Comparison of ENCODE assay signal across 10 cellular contexts in the genomic region with DNA sequence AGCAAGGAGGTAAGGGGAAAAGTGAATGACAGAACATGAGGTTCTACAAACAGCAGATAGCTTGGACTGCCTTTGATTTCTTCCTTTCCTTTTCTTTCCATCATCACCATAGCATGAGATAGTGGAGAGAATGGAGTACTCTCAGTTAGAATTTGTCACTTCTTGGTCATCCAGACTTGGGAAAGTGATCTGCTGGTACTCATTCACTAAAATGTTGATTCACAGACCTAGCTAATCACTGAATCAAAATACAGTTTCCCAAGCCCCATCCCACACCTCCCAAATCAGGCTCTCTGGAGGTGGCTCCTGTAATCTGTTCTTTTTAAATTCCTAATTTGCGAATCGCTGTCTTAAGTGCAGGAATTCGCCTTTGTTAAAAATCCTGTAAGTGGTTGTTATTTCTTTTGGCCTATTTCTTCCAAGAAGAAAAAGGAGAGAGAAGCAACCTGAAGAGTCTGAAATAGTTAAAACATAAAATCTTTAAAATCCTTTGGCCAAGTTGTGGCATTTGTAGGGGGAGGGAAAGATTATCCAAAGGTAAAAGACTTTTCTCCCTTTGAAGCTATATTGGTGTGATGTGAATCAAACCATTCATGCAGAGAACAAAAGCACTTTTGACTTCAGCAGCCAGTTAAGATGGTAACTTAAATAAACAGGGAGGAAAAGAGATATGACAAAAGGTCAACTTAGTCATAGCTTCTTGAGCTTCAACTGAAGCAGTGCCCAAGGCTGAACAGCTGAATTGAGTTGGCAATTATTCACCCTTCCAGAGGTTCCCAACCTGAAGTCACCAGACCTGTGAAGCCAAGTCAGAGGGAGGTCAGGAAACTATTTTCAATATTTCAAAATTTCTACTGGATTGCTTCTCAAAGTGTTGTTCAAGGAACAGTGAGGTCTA.
DNase-seq lines count a peak whose midpoint lies in the region; ATAC-seq, FAIRE-seq and TF ChIP-seq lines count a peak whose summit lies in the region.
"Had no signal": no experiment of that assay in that cellular context is flagged by ENCODE, and none has a peak within 500 bp of the region (broad histone marks: within the 10 kb centered on the region; RNA-seq: fewer than 3 reads in every experiment).

No MANE protein-coding gene starts in this region.

- CTCF ChIA-PET in activated CD8-positive, alpha-beta T cell treated with anti-CD3 and anti-CD28 coated beads, Interleukin-2, amount 10 ng/mL, durations not matched to agents 7 days and 5 days (lab: Charles Lee), result interaction anchor here (0.8 to 1.2 kb wide), 3 partner anchors 16 to 341 kb away, joined by 3 to 4 read pairs (median 3); a partner anchor contains a TSS

- H3K36me3 ChIP-seq in keratinocyte (ENCODE audit: control insufficient read depth in 2 of 2, extremely low read depth in 1 of 2, insufficient read depth in 2 of 2, low read length in 2 of 2), result peaks cover 0 to 2% of the 10 kb centered on the region in 2 experiments

- peak; percentile 87 for FAIRE-seq in keratinocyte (lab: Jason Lieb, UNC)

- TF ChIP-seq CTCF in 22Rv1 (IDR thresholded peaks at IDR 0.05) (no peak), keratinocyte (optimal IDR thresholded peaks at IDR 0.05 in 1 of 3, IDR thresholded peaks at IDR 0.05 in 1 of 3, conservative IDR thresholded peaks at IDR 0.05 in 1 of 3; ENCODE audit: extremely low read depth in 1 of 3, insufficient read depth in 2 of 3, low read length in 3 of 3) (no peak)

- H3K27ac ChIP-seq in 22Rv1, result peak overlapping the region; percentile 38
- peak overlapping the region; percentile 49 for H3K27ac ChIP-seq in keratinocyte (ENCODE audit: control insufficient read depth, insufficient read depth, low read length)

- POLR2A ChIA-PET in activated CD8-positive, alpha-beta T cell treated with anti-CD3 and anti-CD28 coated beads, Interleukin-2, amount 10 ng/mL, durations not matched to agents 7 days and 5 days (lab: Charles Lee), result no interaction called here

- H2AFZ ChIP-seq in keratinocyte (ENCODE audit: control insufficient read depth, low read length), result no peak overlapping the region

- peak overlapping the region; percentile 19 for H3K4me2 ChIP-seq in keratinocyte (ENCODE audit: control insufficient read depth, extremely low read depth, insufficient read depth, low read depth, low read length)

- peaks cover 15% of the 10 kb centered on the region for H3K4me1 ChIP-seq in keratinocyte (ENCODE audit: control insufficient read depth, extremely low read depth, insufficient read depth, low read length)

- no peaks in the 10 kb centered on the region for H3K4me1 Mint-ChIP-seq in activated CD8-positive, alpha-beta T cell treated with anti-CD3 and anti-CD28 coated beads, Interleukin-2, amount 10 ng/mL, durations not matched to agents 7 days and 5 days (ENCODE audit: low read depth)

- no peak overlapping the region for H3K4me3 Mint-ChIP-seq in activated CD8-positive, alpha-beta T cell treated with anti-CD3 and anti-CD28 coated beads, Interleukin-2, amount 10 ng/mL, durations not matched to agents 7 days and 5 days

- peak; percentile 80 for DNase-seq in HCEC 1CT
- peak; percentile 67 for DNase-seq in amniotic epithelial cell (ENCODE audit: low read depth)
- DNase-seq in keratinocyte (ENCODE audit: low read depth, low spot score), result peak; percentile 59
- no peak for DNase-seq in NCI-H2029 treated with DMSO at 0.1 percent for 48 hours (lab: John Stamatoyannopoulos, UW)
- DNase-seq in activated CD8-positive, alpha-beta T cell treated with anti-CD3 and anti-CD28 coated beads, Interleukin-2, amount 10 ng/mL, durations not matched to agents 7 days and 5 days, result no peak
- no peak for DNase-seq in central memory CD4-positive, alpha-beta T cell
- DNase-seq: C1 segment of cervical spinal cord, T-helper 1 cell had no signal

- H3K27me3 ChIP-seq in keratinocyte (ENCODE audit: control insufficient read depth, extremely low read depth, insufficient read depth, low read length), result no peaks in the 10 kb centered on the region

- no peaks in the 10 kb centered on the region for H3K79me2 ChIP-seq in keratinocyte (ENCODE audit: control insufficient read depth, insufficient read depth, low read length)

- H3K9ac ChIP-seq in keratinocyte (ENCODE audit: control insufficient read depth, extremely low read depth, insufficient read depth, low read length), result no peak overlapping the region

- H3K9me3 ChIP-seq in keratinocyte (ENCODE audit: control insufficient read depth, low read depth, low read length), result no peaks in the 10 kb centered on the region

- peaks cover 21% of the 10 kb centered on the region for H3K27me3 Mint-ChIP-seq in activated CD8-positive, alpha-beta T cell treated with anti-CD3 and anti-CD28 coated beads, Interleukin-2, amount 10 ng/mL, durations not matched to agents 7 days and 5 days (ENCODE audit: low read depth)

- dilution Hi-C loops in keratinocyte (cut with MboI; ENCODE audit: extremely low pct_ligation_motif_present, low sequenced_read_pairs), result no loop called here

- no peak for ATAC-seq in activated CD8-positive, alpha-beta T cell treated with anti-CD3 and anti-CD28 coated beads, Interleukin-2, amount 10 ng/mL, durations not matched to agents 7 days and 5 days
- ATAC-seq in HG02981 (IDR thresholded peaks at IDR 0.05; ENCODE audit: unreplicated experiment), result no peak

- no peaks in the 10 kb centered on the region for H4K20me1 ChIP-seq in keratinocyte (ENCODE audit: control insufficient read depth, extremely low read depth, insufficient read depth, low read length)

- H3K9me3 Mint-ChIP-seq in activated CD8-positive, alpha-beta T cell treated with anti-CD3 and anti-CD28 coated beads, Interleukin-2, amount 10 ng/mL, durations not matched to agents 7 days and 5 days (ENCODE audit: insufficient read depth), result no peaks in the 10 kb centered on the region

- H3K9me1 ChIP-seq in keratinocyte (ENCODE audit: control insufficient read depth, extremely low read depth, insufficient read depth, low read length), result no peaks in the 10 kb centered on the region

- H3K36me3 Mint-ChIP-seq in activated CD8-positive, alpha-beta T cell treated with anti-CD3 and anti-CD28 coated beads, Interleukin-2, amount 10 ng/mL, durations not matched to agents 7 days and 5 days (ENCODE audit: low read depth), result no peaks in the 10 kb centered on the region

- peak overlapping the region in 1 of 3 experiments; percentile 12 for H3K4me3 ChIP-seq in keratinocyte (ENCODE audit: control insufficient read depth in 2 of 3, extremely low read depth in 1 of 3, insufficient read depth in 2 of 3, low read depth in 1 of 3, low read length in 3 of 3)

- H3K27ac Mint-ChIP-seq in activated CD8-positive, alpha-beta T cell treated with anti-CD3 and anti-CD28 coated beads, Interleukin-2, amount 10 ng/mL, durations not matched to agents 7 days and 5 days, result no peak overlapping the region

Comparison
In these comparisons a context has a peak if more than half of its experiments do, and no peak if none do; other contexts are left out.
1. DNase-seq: peak in HCEC 1CT (single experiment), amniotic epithelial cell (single experiment) and keratinocyte (single experiment); none in NCI-H2029 treated with DMSO at 0.1 percent for 48 hours (single experiment), activated CD8-positive, alpha-beta T cell treated with anti-CD3 and anti-CD28 coated beads, Interleukin-2, amount 10 ng/mL, durations not matched to agents 7 days and 5 days (single experiment) and central memory CD4-positive, alpha-beta T cell (single experiment).